20 cellular contexts compared by ENCODE assay signal in genomic region chr20:56689852-56690485, GRCh38.
A peak's percentile ranks its signal among the peaks of the same experiment; 100 is the strongest.
DNase-seq lines count a peak whose midpoint lies in the region; ATAC-seq and TF ChIP-seq lines count a peak whose summit lies in the region.
"Had no signal": no experiment of that assay in that cellular context is flagged by ENCODE, and none has a peak within 500 bp of the region (broad histone marks: within the 10 kb centered on the region; RNA-seq: fewer than 3 reads in every experiment).

No MANE protein-coding gene starts in this region.

- H3K9me3 ChIP-seq in DND-41 (ENCODE audit: insufficient read depth, low read length, severe bottlenecking) (no peaks in the 10 kb centered on the region), neural progenitor cell (ENCODE audit: low read depth) (no peaks in the 10 kb centered on the region)
- H3K9me3 ChIP-seq: BE2C, upper lobe of right lung had no signal

- H3K4me1 ChIP-seq in DND-41 (ENCODE audit: insufficient read depth, low read length) (no peaks in the 10 kb centered on the region), neural progenitor cell (no peaks in the 10 kb centered on the region)
- H3K4me1 ChIP-seq: BE2C, upper lobe of right lung had no signal

- H3K27ac ChIP-seq in DND-41 (ENCODE audit: low read length) (no peak overlapping the region), neural progenitor cell (no peak overlapping the region)
- H3K27ac ChIP-seq: upper lobe of right lung had no signal

- CTCF ChIA-PET in MCF 10A (lab: Yijun Ruan, JAX) = interaction anchor here (0.5 to 2.6 kb wide), 16 partner anchors 12 to 356 kb away, joined by 3 to 11 read pairs (median 3); no protein-coding TSS in a partner anchor

- H4K20me1 ChIP-seq in DND-41 (ENCODE audit: insufficient read depth, low read length) = no peaks in the 10 kb centered on the region
- H4K20me1 ChIP-seq in neural progenitor cell (ENCODE audit: low read depth) = no peaks in the 10 kb centered on the region

- H3F3A ChIP-seq in neural progenitor cell (ENCODE audit: low read depth) = no peaks in the 10 kb centered on the region

- no peak overlapping the region for H3K4me2 ChIP-seq in DND-41 (ENCODE audit: insufficient read depth, low read length)
- H3K4me2 ChIP-seq in neural progenitor cell = no peak overlapping the region

- no peaks in the 10 kb centered on the region for H3K27me3 Mint-ChIP-seq in MCF 10A (ENCODE audit: insufficient read depth, unreplicated experiment)
- H3K27me3 Mint-ChIP-seq in neural progenitor cell (ENCODE audit: insufficient read depth, low read depth) = peaks cover 9% of the 10 kb centered on the region
- no peaks in the 10 kb centered on the region for H3K27me3 Mint-ChIP-seq in T-helper 2 cell treated with Interferon-gamma antibody and Interleukin-4, amounts not matched to agents 5 μg/mL and 100 μg/mL, for 36 hours (ENCODE audit: low read depth)
- H3K27me3 Mint-ChIP-seq: activated CD4-positive, alpha-beta T cell treated with anti-CD3 and anti-CD28 coated beads, Interleukin-2, amount 10 ng/mL, durations not matched to agents 7 days and 5 days; activated naive CD8-positive, alpha-beta T cell treated with anti-CD3 and anti-CD28 coated beads, Interleukin-2, amount 10 ng/mL, durations not matched to agents 7 days and 5 days had no signal

- H3K9me3 Mint-ChIP-seq in MCF 10A (ENCODE audit: unreplicated experiment) = no peaks in the 10 kb centered on the region
- H3K9me3 Mint-ChIP-seq in neural progenitor cell = no peaks in the 10 kb centered on the region
- H3K9me3 Mint-ChIP-seq in T-helper 2 cell treated with Interferon-gamma antibody and Interleukin-4, amounts not matched to agents 5 μg/mL and 100 μg/mL, for 36 hours = no peaks in the 10 kb centered on the region
- H3K9me3 Mint-ChIP-seq: activated CD4-positive, alpha-beta T cell treated with anti-CD3 and anti-CD28 coated beads, Interleukin-2, amount 10 ng/mL, durations not matched to agents 7 days and 5 days; activated naive CD8-positive, alpha-beta T cell treated with anti-CD3 and anti-CD28 coated beads, Interleukin-2, amount 10 ng/mL, durations not matched to agents 7 days and 5 days; mesothelial cell of epicardium had no signal

- peak overlapping the region; percentile 72 for H3K27ac Mint-ChIP-seq in MCF 10A (ENCODE audit: low read depth, unreplicated experiment)
- peak overlapping the region; percentile 36 for H3K27ac Mint-ChIP-seq in neural progenitor cell
- H3K27ac Mint-ChIP-seq in T-helper 2 cell treated with Interferon-gamma antibody and Interleukin-4, amounts not matched to agents 5 μg/mL and 100 μg/mL, for 36 hours = no peak overlapping the region
- H3K27ac Mint-ChIP-seq: activated CD4-positive, alpha-beta T cell treated with anti-CD3 and anti-CD28 coated beads, Interleukin-2, amount 10 ng/mL, durations not matched to agents 7 days and 5 days; activated naive CD8-positive, alpha-beta T cell treated with anti-CD3 and anti-CD28 coated beads, Interleukin-2, amount 10 ng/mL, durations not matched to agents 7 days and 5 days had no signal

- no peak overlapping the region for H3K4me3 ChIP-seq in DND-41 (ENCODE audit: low read depth in 1 of 2, low read length in 2 of 2)
- H3K4me3 ChIP-seq in neural progenitor cell = no peak overlapping the region
- H3K4me3 ChIP-seq: GM12878, upper lobe of right lung had no signal

- H3K36me3 ChIP-seq in DND-41 (ENCODE audit: insufficient read depth, low read length) = no peaks in the 10 kb centered on the region
- H3K36me3 ChIP-seq in neural progenitor cell = no peaks in the 10 kb centered on the region
- H3K36me3 ChIP-seq: BE2C, upper lobe of right lung had no signal

- ATAC-seq in DND-41 (ENCODE audit: insufficient read depth, low read depth) (0 out of 3 replicates have a peak, but pooled peaks have one; percentile 24), GM19455 (IDR thresholded peaks at IDR 0.05; ENCODE audit: unreplicated experiment) (no peak)
- ATAC-seq: GM12878, Right ventricle myocardium inferior had no signal

- intact Hi-C loops in MCF 10A (cut with micrococcal nuclease) = loop anchor here (2.0 kb wide), 1 partner anchor 99 kb away; no protein-coding TSS in a partner anchor

- TF ChIP-seq CTCF in DND-41 (IDR thresholded peaks at IDR 0.05; ENCODE audit: borderline replicate concordance, extremely low read depth, low read length, poor library complexity, severe bottlenecking) (no peak), MCF 10A (IDR thresholded peaks at IDR 0.05; ENCODE audit: unreplicated experiment) (no peak), neural progenitor cell (IDR thresholded peaks at IDR 0.05) (no peak)

- no peak overlapping the region for H3K9ac ChIP-seq in DND-41 (ENCODE audit: low read depth, low read length)
- H3K9ac ChIP-seq in neural progenitor cell = no peak overlapping the region

- no peak overlapping the region for H2AFZ ChIP-seq in DND-41 (ENCODE audit: low read depth, low read length)
- no peak overlapping the region for H2AFZ ChIP-seq in neural progenitor cell (replicated peaks)

- H3K79me2 ChIP-seq in DND-41 (ENCODE audit: insufficient read depth, low read length) = no peaks in the 10 kb centered on the region
- no peaks in the 10 kb centered on the region for H3K79me2 ChIP-seq in neural progenitor cell (ENCODE audit: low read depth)

- H3K27me3 ChIP-seq in DND-41 (ENCODE audit: insufficient read depth, low read length, poor library complexity) (peaks cover 3% of the 10 kb centered on the region), neural progenitor cell (no peaks in the 10 kb centered on the region)
- H3K27me3 ChIP-seq: BE2C, upper lobe of right lung had no signal

- peaks cover 19% of the 10 kb centered on the region for H3K4me1 Mint-ChIP-seq in MCF 10A (ENCODE audit: insufficient read depth, unreplicated experiment)
- peaks cover 4% of the 10 kb centered on the region for H3K4me1 Mint-ChIP-seq in neural progenitor cell
- H3K4me1 Mint-ChIP-seq in T-helper 2 cell treated with Interferon-gamma antibody and Interleukin-4, amounts not matched to agents 5 μg/mL and 100 μg/mL, for 36 hours (ENCODE audit: low read depth) = no peaks in the 10 kb centered on the region
- H3K4me1 Mint-ChIP-seq: activated CD4-positive, alpha-beta T cell treated with anti-CD3 and anti-CD28 coated beads, Interleukin-2, amount 10 ng/mL, durations not matched to agents 7 days and 5 days had no signal

- BruUV-seq in MCF 10A (replicated peaks; lab: Mats Ljungman, UMichigan) = no TSS peak

- H3K36me3 Mint-ChIP-seq in MCF 10A (ENCODE audit: insufficient read depth, unreplicated experiment) (no peaks in the 10 kb centered on the region), neural progenitor cell (no peaks in the 10 kb centered on the region)
- no peaks in the 10 kb centered on the region for H3K36me3 Mint-ChIP-seq in T-helper 2 cell treated with Interferon-gamma antibody and Interleukin-4, amounts not matched to agents 5 μg/mL and 100 μg/mL, for 36 hours (ENCODE audit: low read depth)
- H3K36me3 Mint-ChIP-seq: activated naive CD8-positive, alpha-beta T cell treated with anti-CD3 and anti-CD28 coated beads, Interleukin-2, amount 10 ng/mL, durations not matched to agents 7 days and 5 days; mesothelial cell of epicardium had no signal

- H3K4me3 Mint-ChIP-seq in MCF 10A (ENCODE audit: unreplicated experiment) (peak overlapping the region; percentile 33), neural progenitor cell (no peak overlapping the region)
- no peak overlapping the region for H3K4me3 Mint-ChIP-seq in T-helper 2 cell treated with Interferon-gamma antibody and Interleukin-4, amounts not matched to agents 5 μg/mL and 100 μg/mL, for 36 hours
- H3K4me3 Mint-ChIP-seq: activated CD4-positive, alpha-beta T cell treated with anti-CD3 and anti-CD28 coated beads, Interleukin-2, amount 10 ng/mL, durations not matched to agents 7 days and 5 days; activated naive CD8-positive, alpha-beta T cell treated with anti-CD3 and anti-CD28 coated beads, Interleukin-2, amount 10 ng/mL, durations not matched to agents 7 days and 5 days had no signal

- DNase-seq in DND-41 (no peak), M059J (ENCODE audit: low read depth) (peak; percentile 36), MCF 10A (ENCODE audit: unreplicated experiment) (peak; percentile 79), neural progenitor cell (ENCODE audit: low spot score) (no peak), occipital lobe (lab: John Stamatoyannopoulos, UW) (no peak), NCI-H446 (lab: John Stamatoyannopoulos, UW) (no peak)
- DNase-seq in T-helper 2 cell treated with Interferon-gamma antibody and Interleukin-4, amounts not matched to agents 5 μg/mL and 100 μg/mL, for 36 hours (ENCODE audit: low spot score) = no peak
- DNase-seq: activated CD4-positive, alpha-beta T cell treated with anti-CD3 and anti-CD28 coated beads, Interleukin-2, amount 10 ng/mL, durations not matched to agents 7 days and 5 days; activated naive CD8-positive, alpha-beta T cell treated with anti-CD3 and anti-CD28 coated beads, Interleukin-2, amount 10 ng/mL, durations not matched to agents 7 days and 5 days; activated T-cell treated with anti-CD3 and anti-CD28 coated beads, Interleukin-2, amount 50 U/mL, for 1 hour; BE2C; central memory CD4-positive, alpha-beta T cell; DMS79; Kasumi-1; NCI-H524 treated with DMSO at 0.1 percent for 48 hours; upper lobe of right lung had no signal

- POLR2A ChIA-PET in MCF 10A (lab: Yijun Ruan, JAX) = interaction anchor here (0.6 to 3.4 kb wide), 8 partner anchors 8 to 184 kb away, joined by 3 to 28 read pairs (median 4); partner anchors contain the start of gene TFAP2C

Comparison
In these comparisons a context has a peak if more than half of its experiments do, and no peak if none do; other contexts are left out.
1. DNase-seq: peak in M059J (single experiment) and MCF 10A (single experiment); none in DND-41 (single experiment), neural progenitor cell (single experiment), occipital lobe (single experiment), T-helper 2 cell treated with Interferon-gamma antibody and Interleukin-4, amounts not matched to agents 5 μg/mL and 100 μg/mL, for 36 hours (single experiment) and NCI-H446 (0 of 2).